Comparison of ENCODE assay signal across 1 cellular context in the genomic region with DNA sequence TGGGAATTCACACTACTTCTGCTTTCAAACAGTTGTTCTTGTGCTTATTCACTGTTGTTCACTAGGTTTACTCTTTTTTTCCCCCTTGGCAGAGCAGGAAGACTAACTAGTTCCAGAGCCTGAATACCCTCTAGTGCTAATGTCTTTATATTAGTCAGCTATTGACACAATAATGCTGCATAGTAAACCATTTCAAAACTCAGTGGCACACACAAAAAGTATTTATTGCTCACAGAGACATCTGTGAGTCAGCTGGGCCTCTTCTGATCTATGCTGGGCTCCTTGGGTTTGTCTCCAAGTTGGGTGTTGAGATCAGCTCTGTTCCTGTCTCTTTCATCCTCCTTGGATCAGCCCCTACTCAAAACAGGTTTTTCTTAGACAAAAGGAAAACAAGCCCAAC.
TF ChIP-seq lines count a peak whose summit lies in the region.

No MANE protein-coding gene starts in this region.

TF ChIP-seq in K562, 482 proteins besides CTCF, POLR2A, EP300 and RAD21 (continued from another document):
- TF ChIP-seq, protein P1, sequence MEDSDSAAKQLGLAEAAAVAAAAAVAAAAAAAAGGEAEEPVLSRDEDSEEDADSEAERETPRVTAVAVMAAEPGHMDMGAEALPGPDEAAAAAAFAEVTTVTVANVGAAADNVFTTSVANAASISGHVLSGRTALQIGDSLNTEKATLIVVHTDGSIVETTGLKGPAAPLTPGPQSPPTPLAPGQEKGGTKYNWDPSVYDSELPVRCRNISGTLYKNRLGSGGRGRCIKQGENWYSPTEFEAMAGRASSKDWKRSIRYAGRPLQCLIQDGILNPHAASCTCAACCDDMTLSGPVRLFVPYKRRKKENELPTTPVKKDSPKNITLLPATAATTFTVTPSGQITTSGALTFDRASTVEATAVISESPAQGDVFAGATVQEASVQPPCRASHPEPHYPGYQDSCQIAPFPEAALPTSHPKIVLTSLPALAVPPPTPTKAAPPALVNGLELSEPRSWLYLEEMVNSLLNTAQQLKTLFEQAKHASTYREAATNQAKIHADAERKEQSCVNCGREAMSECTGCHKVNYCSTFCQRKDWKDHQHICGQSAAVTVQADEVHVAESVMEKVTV (CRISPR knock-in tag; IDR thresholded peaks at IDR 0.05), result no peak
- TF ChIP-seq, protein P2, sequence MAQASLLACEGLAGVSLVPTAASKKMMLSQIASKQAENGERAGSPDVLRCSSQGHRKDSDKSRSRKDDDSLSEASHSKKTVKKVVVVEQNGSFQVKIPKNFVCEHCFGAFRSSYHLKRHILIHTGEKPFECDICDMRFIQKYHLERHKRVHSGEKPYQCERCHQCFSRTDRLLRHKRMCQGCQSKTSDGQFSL (CRISPR knock-in tag; IDR thresholded peaks at IDR 0.05), result no peak
- TF ChIP-seq, protein P2 (tag; IDR thresholded peaks at IDR 0.05), result no peak
- TF ChIP-seq FOXP1 (CRISPR knock-in tag; IDR thresholded peaks at IDR 0.05), result no peak
- TF ChIP-seq HNRNPUL1 (IDR thresholded peaks at IDR 0.05; ENCODE audit: low read length), result no peak
- no peak for TF ChIP-seq BMI1 (IDR thresholded peaks at IDR 0.05; ENCODE audit: low read length)
TF ChIP-seq in K562: peak in this region for 1.
